In genomic region chr10:117533507-117534281, GRCh38 we compare ENCODE assay signal across 17 cellular contexts. TPM values are rescaled to one million over a fixed set of nuclear protein-coding genes. Genes with fewer than 3 reads are reported as not detected.
DNase-seq lines count a peak whose midpoint lies in the region; FAIRE-seq and TF ChIP-seq lines count a peak whose summit lies in the region.
"Had no signal": no experiment of that assay in that cellular context is flagged by ENCODE, and none has a peak within 500 bp of the region (broad histone marks: within the 10 kb centered on the region; RNA-seq: fewer than 3 reads in every experiment).

No MANE protein-coding gene starts in this region.

- H3K9me3 ChIP-seq in adipocyte (ENCODE audit: control insufficient read depth, low read length) (no peaks in the 10 kb centered on the region), mesenchymal stem cell (ENCODE audit: control insufficient read depth, low read length) (no peaks in the 10 kb centered on the region), spleen (no peaks in the 10 kb centered on the region)
- H3K9me3 ChIP-seq: ascending aorta had no signal

- no peak for DNase-seq in activated naive CD4-positive, alpha-beta T cell treated with Interleukin-2 at 50 U/mL for 16 hours
- DNase-seq in adipocyte (ENCODE audit: low read depth) (no peak), mesenchymal stem cell (no peak), spleen (no peak), SHP77 treated with DMSO at 0.1 percent for 48 hours (lab: John Stamatoyannopoulos, UW) (no peak), H54 (ENCODE audit: insufficient read length, low spot score) (no peak)
- DNase-seq in central memory CD4-positive, alpha-beta T cell: no peak
- DNase-seq: activated CD4-positive, alpha-beta T cell treated with anti-CD3 and anti-CD28 coated beads for 48 hours; dermis blood vessel endothelial cell; Karpas-422; mammary epithelial cell had no signal

- no peak overlapping the region for H2BK120ac ChIP-seq in mesenchymal stem cell (ENCODE audit: low read depth, low read length)

- H3K4me3 Mint-ChIP-seq in activated naive CD4-positive, alpha-beta T cell treated with anti-CD3 and anti-CD28 coated beads, Interleukin-2, amount 50 U/mL, for 24 hours: no peak overlapping the region

- H3K4me1 ChIP-seq in adipocyte (ENCODE audit: control insufficient read depth, insufficient read depth, low read length) (peaks cover 22% of the 10 kb centered on the region), mesenchymal stem cell (ENCODE audit: control insufficient read depth, insufficient read depth, low read depth, low read length) (peaks cover 19% of the 10 kb centered on the region), spleen (peaks cover 4 to 58% (median 32%) of the 10 kb centered on the region in 6 donors)

- H3K36me3 ChIP-seq in adipocyte (ENCODE audit: control insufficient read depth, insufficient read depth, low read length, severe bottlenecking) (no peaks in the 10 kb centered on the region), mesenchymal stem cell (ENCODE audit: control insufficient read depth in 1 of 2, insufficient read depth in 2 of 2, low read depth in 1 of 2, low read length in 2 of 2) (peaks cover 0 to 3% of the 10 kb centered on the region in 2 experiments), spleen (no peaks in the 10 kb centered on the region)
- H3K36me3 ChIP-seq: ascending aorta had no signal

- no peaks in the 10 kb centered on the region for H3K27me3 ChIP-seq in adipocyte (replicated peaks; ENCODE audit: control insufficient read depth, insufficient read depth, low read length)
- peaks cover 0 to 87% of the 10 kb centered on the region in 2 experiments for H3K27me3 ChIP-seq in mesenchymal stem cell (ENCODE audit: control insufficient read depth in 1 of 2, insufficient read depth in 1 of 2, low read length in 2 of 2)
- peaks cover 18 to 100% (median 79%) of the 10 kb centered on the region in 7 donors for H3K27me3 ChIP-seq in spleen (replicated peaks in 1 of 7)

- TF ChIP-seq POLR2A in spleen (IDR thresholded peaks at IDR 0.05) (no peak), H54 (IDR thresholded peaks at IDR 0.05; ENCODE audit: low read depth, low read length) (no peak)

- WGBS in mesenchymal stem cell: 7% methylated on average over 21 of the region's 24 CpGs
- 5 to 7% (median 6%) methylated on average over 24 of the region's 24 CpGs for WGBS in spleen, 5 donors

- H3K9ac ChIP-seq in adipocyte (ENCODE audit: low read length): peak overlapping the region; percentile 82
- peak overlapping the region; percentile 88 for H3K9ac ChIP-seq in mesenchymal stem cell (ENCODE audit: low read length)

- H3K4me3 ChIP-seq in adipocyte (ENCODE audit: low read length) (peak overlapping the region; percentile 73), mesenchymal stem cell (ENCODE audit: insufficient read depth in 1 of 2, low read depth in 1 of 2, low read length in 2 of 2) (peak overlapping the region in 1 of 2 experiments; percentile 74), spleen (no peak overlapping the region)

- H3K4me2 ChIP-seq in mesenchymal stem cell (ENCODE audit: low read length, poor library complexity, severe bottlenecking): no peak overlapping the region

- intact Hi-C loops in spleen (cut with DNase I; ENCODE audit: low total_unique reads): no loop called here

- no peak overlapping the region for H2AK5ac ChIP-seq in mesenchymal stem cell (ENCODE audit: low read length, severe bottlenecking)

- H3K4me1 Mint-ChIP-seq in activated naive CD4-positive, alpha-beta T cell treated with anti-CD3 and anti-CD28 coated beads, Interleukin-2, amount 50 U/mL, for 24 hours: peaks cover 8% of the 10 kb centered on the region

- no peak overlapping the region for H2AFZ ChIP-seq in mesenchymal stem cell (ENCODE audit: low read depth, low read length)

- peak overlapping the region; percentile 4 for H3K27ac Mint-ChIP-seq in activated naive CD4-positive, alpha-beta T cell treated with anti-CD3 and anti-CD28 coated beads, Interleukin-2, amount 50 U/mL, for 24 hours

- TF ChIP-seq CTCF in spleen (IDR thresholded peaks at IDR 0.05 in 8 of 11, conservative IDR thresholded peaks at IDR 0.05 in 3 of 11): no peak

- no peak overlapping the region for H3K4ac ChIP-seq in mesenchymal stem cell (ENCODE audit: low read depth in 1 of 2, low read length in 2 of 2)

- no peaks in the 10 kb centered on the region for H3K79me1 ChIP-seq in mesenchymal stem cell (replicated peaks; ENCODE audit: low read length, poor library complexity, severe bottlenecking)

- H3K23ac ChIP-seq in mesenchymal stem cell (ENCODE audit: low read length in 2 of 2): no peak overlapping the region

- no peak overlapping the region for H4K91ac ChIP-seq in mesenchymal stem cell (ENCODE audit: low read length)

- peaks cover 60% of the 10 kb centered on the region for H3K27me3 Mint-ChIP-seq in activated naive CD4-positive, alpha-beta T cell treated with anti-CD3 and anti-CD28 coated beads, Interleukin-2, amount 50 U/mL, for 24 hours

- H3K14ac ChIP-seq in mesenchymal stem cell (ENCODE audit: low read length in 2 of 2): no peak overlapping the region

- no peak overlapping the region for H2BK15ac ChIP-seq in mesenchymal stem cell (ENCODE audit: low read depth, poor library complexity, severe bottlenecking)

- no peak overlapping the region for H3K18ac ChIP-seq in mesenchymal stem cell (ENCODE audit: low read depth in 1 of 2, low read length in 2 of 2)

- H3K36me3 Mint-ChIP-seq in activated naive CD4-positive, alpha-beta T cell treated with anti-CD3 and anti-CD28 coated beads, Interleukin-2, amount 50 U/mL, for 24 hours: no peaks in the 10 kb centered on the region

- FAIRE-seq in H54 (lab: Jason Lieb, UNC): no peak

- H3K27ac ChIP-seq in mesenchymal stem cell (ENCODE audit: low read length, poor library complexity, severe bottlenecking) (no peak overlapping the region), spleen (no peak overlapping the region)
- H3K27ac ChIP-seq: ascending aorta, HL-60 had no signal

- no peak overlapping the region for H2BK5ac ChIP-seq in mesenchymal stem cell (ENCODE audit: low read depth, low read length, poor library complexity, severe bottlenecking)

- H4K8ac ChIP-seq in mesenchymal stem cell (ENCODE audit: low read length): no peak overlapping the region

- no peak overlapping the region for H2BK12ac ChIP-seq in mesenchymal stem cell (ENCODE audit: low read length in 2 of 2)

- H3K9me3 Mint-ChIP-seq in activated naive CD4-positive, alpha-beta T cell treated with anti-CD3 and anti-CD28 coated beads, Interleukin-2, amount 50 U/mL, for 24 hours: no peaks in the 10 kb centered on the region

RNA-seq across cellular contexts. Expression of gene EMX2, which starts 8.9 kb away (rescaled TPM):
- not detected for polyA plus RNA-seq in mesenchymal stem cell (2013, experiment 1 of 2)
- polyA plus RNA-seq in mesenchymal stem cell (2013, experiment 2 of 2): not detected
- not detected for total RNA-seq in spleen
- under 1 TPM in 1 of 3 donors, not detected in 2; 0.06 TPM for polyA plus RNA-seq in spleen
- total RNA-seq: ascending aorta; fibroblast of lung; mammary epithelial cell; T-helper 2 cell treated with Interferon-gamma antibody and Interleukin-4, amounts not matched to agents 100 ng/mL and 5 ng/mL, for 36 hours had no signal
- polyA plus RNA-seq: fibroblast of lung, mammary epithelial cell, smooth muscle cell had no signal
